ENCODE assay signal across 1 cellular context in the genomic region with DNA sequence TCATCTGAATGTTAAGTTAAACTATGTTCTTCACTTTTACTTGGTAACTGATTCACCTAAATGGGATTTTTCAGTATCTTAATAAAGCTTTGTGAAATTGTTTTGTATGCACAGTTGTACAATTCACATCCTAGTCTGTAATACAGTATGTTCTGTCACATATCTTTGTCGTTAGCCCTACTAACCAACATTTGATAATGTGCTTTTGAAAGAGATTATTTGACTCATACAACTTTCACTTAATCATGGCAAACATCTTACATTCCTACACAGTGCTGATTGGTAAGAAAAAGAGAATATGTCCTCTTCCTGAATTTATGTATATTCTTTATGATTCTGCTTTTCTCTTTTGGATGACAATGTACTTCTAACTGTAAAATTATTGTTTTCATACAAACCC.
TF ChIP-seq lines count a peak whose summit lies in the region.

No MANE protein-coding gene starts in this region.

TF ChIP-seq in HCT116, 20 proteins besides CTCF, POLR2A, EP300 and RAD21:
- no peak for TF ChIP-seq EZH2 (IDR thresholded peaks at IDR 0.05)
- no peak for TF ChIP-seq SRF (IDR thresholded peaks at IDR 0.05; ENCODE audit: low read depth)
- no peak for TF ChIP-seq SIN3A (IDR thresholded peaks at IDR 0.05; ENCODE audit: low read depth)
- TF ChIP-seq CBX3 (IDR thresholded peaks at IDR 0.05; ENCODE audit: low read depth): no peak
- no peak for TF ChIP-seq ZNF274 (IDR thresholded peaks at IDR 0.05; ENCODE audit: low read depth, low read length)
- TF ChIP-seq EZH2phosphoT487 (IDR thresholded peaks at IDR 0.05; ENCODE audit: borderline replicate concordance): no peak
- TF ChIP-seq, protein P1, sequence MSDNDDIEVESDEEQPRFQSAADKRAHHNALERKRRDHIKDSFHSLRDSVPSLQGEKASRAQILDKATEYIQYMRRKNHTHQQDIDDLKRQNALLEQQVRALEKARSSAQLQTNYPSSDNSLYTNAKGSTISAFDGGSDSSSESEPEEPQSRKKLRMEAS (IDR thresholded peaks at IDR 0.05): no peak
- no peak for TF ChIP-seq FOSL1 (IDR thresholded peaks at IDR 0.05; ENCODE audit: low read depth)
